21 cellular contexts compared by ENCODE assay signal in the genomic region with DNA sequence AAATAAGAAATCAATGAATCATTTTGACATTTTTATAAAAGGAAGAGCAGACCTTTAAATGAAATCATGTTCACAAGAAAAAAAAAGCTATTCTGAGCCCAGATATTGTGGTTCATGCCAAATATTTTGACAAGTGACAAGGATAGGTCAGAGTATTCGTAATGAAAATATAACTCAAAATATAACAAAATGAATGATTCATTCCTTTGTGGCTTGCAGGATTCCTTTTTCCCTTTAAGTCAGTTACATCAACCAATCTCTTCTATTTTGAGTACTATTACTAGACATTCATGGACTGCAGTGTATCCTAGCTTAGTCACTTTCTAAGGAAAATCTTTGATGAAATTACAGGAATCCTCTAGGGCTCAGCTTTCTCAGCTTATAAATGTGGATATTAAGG.
DNase-seq lines count a peak whose midpoint lies in the region; ATAC-seq and TF ChIP-seq lines count a peak whose summit lies in the region.
"Had no signal": no experiment of that assay in that cellular context is flagged by ENCODE, and none has a peak within 500 bp of the region (broad histone marks: within the 10 kb centered on the region; RNA-seq: fewer than 3 reads in every experiment).

No MANE protein-coding gene starts in this region.

- H2AFZ ChIP-seq in osteoblast (ENCODE audit: low read length) = no peak overlapping the region

- intact Hi-C loops in right cardiac atrium (cut with DNase I) = no loop called here

- H3K36me3 ChIP-seq in osteoblast (ENCODE audit: insufficient read depth, low read length) = no peaks in the 10 kb centered on the region
- H3K36me3 ChIP-seq: BLaER1 treated with 17β-estradiol and CSF1 and Interleukin-3, amounts not matched to agents 10 nM and 100 nM; heart right ventricle; thoracic aorta had no signal

- ATAC-seq in right cardiac atrium (no peak), HG03108 (IDR thresholded peaks at IDR 0.05; ENCODE audit: unreplicated experiment) (no peak)
- ATAC-seq: heart right ventricle; natural killer cell treated with Interleukin-12 subunit alpha and Interleukin-12 subunit beta and Interleukin-15 and Interleukin-18, amount 100 ng/mL, for 72 hours; Panc1; psoas muscle had no signal

- peak overlapping the region; percentile 43 for H3K4me2 ChIP-seq in osteoblast (ENCODE audit: insufficient read depth, low read length)
- H3K4me2 ChIP-seq: BLaER1 treated with 17β-estradiol and CSF1 and Interleukin-3, amounts not matched to agents 10 nM and 100 nM had no signal

- H3K4me1 ChIP-seq in osteoblast (ENCODE audit: insufficient read depth, low read length) = peaks cover 8% of the 10 kb centered on the region
- no peaks in the 10 kb centered on the region for H3K4me1 ChIP-seq in right cardiac atrium (ENCODE audit: control insufficient read depth, insufficient read depth, low read length)
- H3K4me1 ChIP-seq: BLaER1 treated with 17β-estradiol and CSF1 and Interleukin-3, amounts not matched to agents 10 nM and 100 nM; heart right ventricle; psoas muscle had no signal

- H3K27me3 ChIP-seq in osteoblast (ENCODE audit: insufficient read depth, low read length) = no peaks in the 10 kb centered on the region
- H3K27me3 ChIP-seq in right cardiac atrium (ENCODE audit: control insufficient read depth, insufficient read depth) = no peaks in the 10 kb centered on the region
- H3K27me3 ChIP-seq: BLaER1 treated with 17β-estradiol and CSF1 and Interleukin-3, amounts not matched to agents 10 nM and 100 nM; heart right ventricle had no signal

- no peaks in the 10 kb centered on the region for H4K20me1 ChIP-seq in osteoblast (ENCODE audit: insufficient read depth, low read length)
- H4K20me1 ChIP-seq: BLaER1 treated with 17β-estradiol and CSF1 and Interleukin-3, amounts not matched to agents 10 nM and 100 nM had no signal

- DNase-seq in GM03348 (ENCODE audit: low spot score) = peak; percentile 41
- peak; percentile 2 for DNase-seq in RPMI7951 (ENCODE audit: low read depth)
- peak; percentile 26 for DNase-seq in epithelial cell of esophagus (ENCODE audit: low read depth)
- peak; percentile 80 for DNase-seq in osteoblast (ENCODE audit: insufficient read length, low spot score, missing footprints)
- DNase-seq in right cardiac atrium = no peak
- no peak for DNase-seq in NCI-H2029 treated with DMSO at 0.1 percent for 48 hours (lab: John Stamatoyannopoulos, UW)
- no peak for DNase-seq in SK-N-DZ (ENCODE audit: low spot score)
- DNase-seq: activated naive CD8-positive, alpha-beta T cell treated with anti-CD3 and anti-CD28 coated beads for 36 hours; heart right ventricle; islet precursor cell; KG1; NCI-H1105 treated with DMSO at 0.1 percent for 48 hours; NCI-H2171; NCI-H774; psoas muscle; stimulated activated CD4-positive, alpha-beta T cell treated with anti-CD3 and anti-CD28 coated beads, Interleukin-12 subunit alpha, Interleukin-12 subunit beta, amount 100 ng/mL, for 4 hours had no signal

- H3K4me3 ChIP-seq in epithelial cell of esophagus (ENCODE audit: low read length) (no peak overlapping the region), osteoblast (ENCODE audit: insufficient read depth, low read length) (no peak overlapping the region), right cardiac atrium (ENCODE audit: low read length) (no peak overlapping the region)
- H3K4me3 ChIP-seq: BLaER1 treated with 17β-estradiol and CSF1 and Interleukin-3, amounts not matched to agents 10 nM and 100 nM; heart right ventricle; psoas muscle; thoracic aorta had no signal

- H3K79me2 ChIP-seq in osteoblast (ENCODE audit: insufficient read depth, low read length) = no peaks in the 10 kb centered on the region

- H3K9me3 ChIP-seq in osteoblast (ENCODE audit: low read depth, low read length) (no peaks in the 10 kb centered on the region), right cardiac atrium (ENCODE audit: control insufficient read depth, low read length) (no peaks in the 10 kb centered on the region)
- H3K9me3 ChIP-seq: BLaER1 treated with 17β-estradiol and CSF1 and Interleukin-3, amounts not matched to agents 10 nM and 100 nM; psoas muscle; thoracic aorta had no signal

- H3K27ac ChIP-seq in osteoblast (ENCODE audit: low read depth, low read length) (no peak overlapping the region), right cardiac atrium (ENCODE audit: low read length) (no peak overlapping the region)
- H3K27ac ChIP-seq: BLaER1 treated with 17β-estradiol and CSF1 and Interleukin-3, amounts not matched to agents 10 nM and 100 nM; heart right ventricle; psoas muscle; thoracic aorta had no signal

- TF ChIP-seq CTCF in epithelial cell of esophagus (IDR thresholded peaks at IDR 0.05; ENCODE audit: insufficient read depth, low read depth, low read length, missing control alignments) = no peak
- TF ChIP-seq CTCF in osteoblast (IDR thresholded peaks at IDR 0.05; ENCODE audit: extremely low read depth, low read depth, low read length) = no peak

- 13% methylated on average over 1 of the region's 1 CpG for WGBS in right cardiac atrium

Comparison
In these comparisons a context has a peak if more than half of its experiments do, and no peak if none do; other contexts are left out.
1. DNase-seq: peak in GM03348 (single experiment), RPMI7951 (single experiment), epithelial cell of esophagus (single experiment) and osteoblast (single experiment); none in right cardiac atrium (0 of 3), NCI-H2029 treated with DMSO at 0.1 percent for 48 hours (single experiment) and SK-N-DZ (single experiment).